21 cellular contexts compared by ENCODE assay signal in genomic region chr22:42111798-42112197, GRCh38.
"Had no signal": no experiment of that assay in that cellular context is flagged by ENCODE, and none has a peak within 500 bp of the region (broad histone marks: within the 10 kb centered on the region; RNA-seq: fewer than 3 reads in every experiment).

No MANE protein-coding gene starts in this region.

- ATAC-seq: activated CD4-positive, alpha-beta T cell treated with anti-CD3 and anti-CD28 coated beads for 36 hours; gastroesophageal sphincter; naive thymus-derived CD8-positive, alpha-beta T cell had no signal

- H3K4me3 ChIP-seq: breast epithelium, colonic mucosa, esophagus squamous epithelium, gastroesophageal sphincter, left ventricle myocardium inferior, sigmoid colon, testis had no signal

- H3K27me3 ChIP-seq: breast epithelium, colonic mucosa, esophagus squamous epithelium, gastroesophageal sphincter, sigmoid colon, testis had no signal

- H3K27ac ChIP-seq: breast epithelium, colonic mucosa, esophagus squamous epithelium, gastroesophageal sphincter, left ventricle myocardium inferior, sigmoid colon, testis had no signal

- H3K36me3 ChIP-seq: breast epithelium, colonic mucosa, gastroesophageal sphincter, sigmoid colon had no signal

- DNase-seq: activated CD4-positive, alpha-beta T cell treated with anti-CD3 and anti-CD28 coated beads for 36 hours; activated CD4-positive, alpha-beta T cell treated with anti-CD3 and anti-CD28 coated beads, Interleukin-2, amount 50 U/mL, for 4 hours; activated CD8-positive, alpha-beta memory T cell treated with anti-CD3 and anti-CD28 coated beads for 24 hours; activated CD8-positive, alpha-beta memory T cell treated with anti-CD3 and anti-CD28 coated beads, Interleukin-2, amount 50 U/mL, for 4 hours; activated naive CD4-positive, alpha-beta T cell; activated naive CD8-positive, alpha-beta T cell treated with anti-CD3 and anti-CD28 coated beads, Interleukin-2, amount 10 ng/mL, durations not matched to agents 7 days and 5 days; activated T-cell treated with anti-CD3 and anti-CD28 coated beads, Interleukin-2, amount 50 U/mL, for 24 hours; amniotic stem cell; colonic mucosa; esophagus squamous epithelium; head of caudate nucleus; left ventricle myocardium inferior; naive thymus-derived CD8-positive, alpha-beta T cell; sigmoid colon; stimulated activated CD4-positive, alpha-beta T cell treated with anti-CD3 and anti-CD28 coated beads, Interleukin-2, amount 100 ng/mL, for 48 hours; stimulated activated CD8-positive, alpha-beta memory T cell treated with anti-CD3 and anti-CD28 coated beads, Interleukin-4, amount 100 ng/mL, for 48 hours; stimulated activated naive CD4-positive, alpha-beta T cell; T-helper 9 cell; testis had no signal

- H3K4me1 ChIP-seq: breast epithelium, colonic mucosa, esophagus squamous epithelium, gastroesophageal sphincter, left ventricle myocardium inferior, sigmoid colon, testis had no signal

- H3K9me3 ChIP-seq: colonic mucosa, testis had no signal
